In the genomic region with DNA sequence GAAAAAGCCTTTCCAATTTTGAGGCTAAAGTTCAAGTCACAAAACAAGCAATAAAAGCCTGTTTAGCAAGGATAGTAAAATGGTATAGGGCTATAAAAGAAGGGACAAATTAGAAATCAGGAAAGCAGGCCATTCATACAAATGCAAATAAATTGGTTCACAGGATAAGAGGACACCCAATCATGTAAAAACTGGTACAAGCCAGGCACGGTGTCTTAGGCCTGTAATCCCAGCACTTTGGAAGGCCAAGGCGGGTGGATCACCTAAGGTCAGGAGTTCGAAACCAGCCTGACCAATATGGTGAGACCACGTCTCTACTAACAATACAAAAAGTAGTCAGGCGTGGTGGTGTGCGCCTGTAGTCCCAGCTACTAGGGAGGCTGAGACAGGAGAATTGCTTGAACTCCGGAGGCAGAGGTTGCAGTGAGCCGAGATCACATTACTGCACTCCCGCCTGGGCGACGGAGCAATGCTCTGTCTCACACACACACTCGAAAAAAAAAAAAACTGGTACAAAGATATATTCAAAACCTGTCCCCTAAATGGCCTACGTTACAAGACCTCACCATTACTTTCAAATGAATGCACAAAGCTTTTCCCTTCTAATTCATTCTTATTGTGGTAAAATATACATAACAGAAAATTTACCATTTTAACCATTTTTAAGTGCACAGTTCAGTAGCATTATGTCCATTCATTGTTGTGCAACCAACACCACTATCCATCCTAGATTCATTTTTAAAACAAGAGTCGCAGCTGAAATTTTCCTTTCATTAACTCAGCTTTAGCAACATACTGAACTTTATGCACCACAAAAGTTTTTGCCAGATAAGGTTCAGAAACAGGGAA, we compare ENCODE assay signal across 8 cellular contexts. TPM values are rescaled to one million over a fixed set of nuclear protein-coding genes. Genes with fewer than 3 reads are reported as not detected.
DNase-seq lines count a peak whose midpoint lies in the region; ATAC-seq and TF ChIP-seq lines count a peak whose summit lies in the region.

No MANE protein-coding gene starts in this region.

- WGBS in liver = 88% methylated on average over 14 of the region's 14 CpGs
- 91 to 92% methylated on average over 14 of the region's 14 CpGs for WGBS in thyroid gland, 2 donors

- peak overlapping the region; percentile 69 to 79 for H3K9ac ChIP-seq in liver (ENCODE audit: low read depth in 1 of 2, low read length in 2 of 2)

- peaks cover 16% of the 10 kb centered on the region for H3K36me3 Mint-ChIP-seq in activated T-cell treated with anti-CD3 and anti-CD28 coated beads, Interleukin-2, amount 50 U/mL, for 24 hours (ENCODE audit: low read depth)

- peak overlapping the region; percentile 90 for H3K27ac Mint-ChIP-seq in activated T-cell treated with anti-CD3 and anti-CD28 coated beads, Interleukin-2, amount 50 U/mL, for 24 hours

- H3K27me3 ChIP-seq in ascending aorta (no peaks in the 10 kb centered on the region), liver (ENCODE audit: control insufficient read depth in 4 of 4, insufficient read depth in 4 of 4, low read length in 3 of 4) (no peaks in the 10 kb centered on the region), thyroid gland (no peaks in the 10 kb centered on the region)

- H3K4me3 ChIP-seq in ascending aorta = peak overlapping the region; percentile 67 to 95
- H3K4me3 ChIP-seq in liver (ENCODE audit: low read depth in 1 of 3, low read length in 3 of 3) = peak overlapping the region; percentile 62 to 95 (median 69)
- H3K4me3 ChIP-seq in thyroid gland (replicated peaks in 1 of 3) = peak overlapping the region; percentile 79 to 89 (median 79)

- TF ChIP-seq CTCF in ascending aorta (IDR thresholded peaks at IDR 0.05) (no peak), liver (IDR thresholded peaks at IDR 0.05; ENCODE audit: low read depth, low read length, missing input control) (no peak), thyroid gland (IDR thresholded peaks at IDR 0.05) (no peak)

- H3K4me3 Mint-ChIP-seq in activated T-cell treated with anti-CD3 and anti-CD28 coated beads, Interleukin-2, amount 50 U/mL, for 24 hours = peak overlapping the region; percentile 90

- no peak for DNase-seq in activated T-cell treated with anti-CD3 and anti-CD28 coated beads, Interleukin-2, amount 50 U/mL, for 24 hours
- DNase-seq in activated T-cell treated with anti-CD3 and anti-CD28 coated beads for 4 hours = no peak
- no peak for DNase-seq in ascending aorta (ENCODE audit: low spot score in 2 of 2)
- peak in 1 of 2 donors; percentile 8 for DNase-seq in thyroid gland
- no peak for DNase-seq in A172 (ENCODE audit: low spot score)

- H3K9me3 Mint-ChIP-seq in activated T-cell treated with anti-CD3 and anti-CD28 coated beads, Interleukin-2, amount 50 U/mL, for 24 hours = no peaks in the 10 kb centered on the region

- no peaks in the 10 kb centered on the region for H3K36me3 ChIP-seq in ascending aorta
- no peaks in the 10 kb centered on the region for H3K36me3 ChIP-seq in liver (ENCODE audit: control insufficient read depth in 4 of 4, insufficient read depth in 3 of 4, low read depth in 1 of 4, low read length in 3 of 4)
- H3K36me3 ChIP-seq in thyroid gland = no peaks in the 10 kb centered on the region

- no peaks in the 10 kb centered on the region for H3K27me3 Mint-ChIP-seq in activated T-cell treated with anti-CD3 and anti-CD28 coated beads, Interleukin-2, amount 50 U/mL, for 24 hours

- H3K27ac ChIP-seq in ascending aorta = peak overlapping the region; percentile 89 to 94
- H3K27ac ChIP-seq in liver (ENCODE audit: low read depth in 1 of 2, low read length in 2 of 2) = peak overlapping the region; percentile 11 to 42
- H3K27ac ChIP-seq in thyroid gland = peak overlapping the region in 2 of 3 donors; percentile 63 to 86

- no peak for TF ChIP-seq POLR2A in thyroid gland (IDR thresholded peaks at IDR 0.05)

- H3K4me1 ChIP-seq in ascending aorta (peaks cover 0 to 5% of the 10 kb centered on the region in 2 donors), liver (ENCODE audit: control insufficient read depth in 4 of 4, insufficient read depth in 4 of 4, low read length in 3 of 4) (peaks cover 0 to 13% (median 2%) of the 10 kb centered on the region in 4 donors), thyroid gland (peaks cover 7 to 14% of the 10 kb centered on the region in 2 donors)

- ATAC-seq in HG02571 (IDR thresholded peaks at IDR 0.05; ENCODE audit: unreplicated experiment) (no peak), GM21367 (IDR thresholded peaks at IDR 0.05; ENCODE audit: unreplicated experiment) (no peak)

- no peak for TF ChIP-seq RAD21 in liver (IDR thresholded peaks at IDR 0.05)

- H3K4me1 Mint-ChIP-seq in activated T-cell treated with anti-CD3 and anti-CD28 coated beads, Interleukin-2, amount 50 U/mL, for 24 hours (ENCODE audit: low read depth) = peaks cover 31% of the 10 kb centered on the region

- intact Hi-C loops in ascending aorta (cut with DNase I) (loop anchor here (2.0 to 10.0 kb wide), 3 partner anchors 255 to 943 kb away; partner anchors contain the start of genes LMBRD1 and SMAP1), thyroid gland (cut with DNase I) (loop anchor here (10.0 kb wide), 1 partner anchor 253 kb away; the partner anchor contains the start of gene SMAP1)

- no peaks in the 10 kb centered on the region for H3K9me3 ChIP-seq in ascending aorta
- H3K9me3 ChIP-seq in liver (ENCODE audit: control insufficient read depth in 4 of 4, low read length in 3 of 4) = no peaks in the 10 kb centered on the region
- H3K9me3 ChIP-seq in thyroid gland = no peaks in the 10 kb centered on the region

TF ChIP-seq in liver, 16 proteins besides CTCF, POLR2A, EP300 and RAD21:
- TF ChIP-seq EGR1 (IDR thresholded peaks at IDR 0.05; ENCODE audit: low read depth in 2 of 2) (no peak), FOXA1 (IDR thresholded peaks at IDR 0.05) (no peak), NR2F2 (IDR thresholded peaks at IDR 0.05) (no peak), GABPA (IDR thresholded peaks at IDR 0.05 in 1 of 2, conservative IDR thresholded peaks at IDR 0.05 in 1 of 2) (no peak), JUND (IDR thresholded peaks at IDR 0.05) (no peak), REST (IDR thresholded peaks at IDR 0.05) (no peak), RXRA (IDR thresholded peaks at IDR 0.05) (no peak), YY1 (IDR thresholded peaks at IDR 0.05) (no peak), ZBTB33 (IDR thresholded peaks at IDR 0.05) (no peak), TAF1 (conservative IDR thresholded peaks at IDR 0.05) (no peak), SP1 (IDR thresholded peaks at IDR 0.05) (no peak), MAX (IDR thresholded peaks at IDR 0.05) (no peak), HNF4A (conservative IDR thresholded peaks at IDR 0.05) (no peak), ATF3 (IDR thresholded peaks at IDR 0.05) (no peak)

RNA-seq across cellular contexts. Expression of gene FAM135A, which starts 1.1 kb away (rescaled TPM):
- total RNA-seq in ascending aorta = 10.7 TPM
- total RNA-seq in liver = 10 to 100 TPM in 1 of 2 donors, 1 to 10 TPM in 1; 5.9 to 15.6 TPM
- polyA plus RNA-seq in liver = 1 to 10 TPM; 2.7 to 5.6 TPM
- total RNA-seq in thyroid gland = 10 to 100 TPM; 17.0 to 42.9 (median 27.3) TPM
- total RNA-seq in A172 (2014; rRNA removed; shearing (Covaris generic)) = 9.1 and 15.2 TPM in 2 replicates

Comparison
In these comparisons a context has a peak if more than half of its experiments do, and no peak if none do; other contexts are left out.
1. H3K27ac ChIP-seq: peak in every context shown above with its lines; median percentile 92 in ascending aorta; 74 in thyroid gland; 26 in liver.